In genomic region chr3:12556723-12557471, GRCh38 we compare ENCODE assay signal across 1 cellular context.
TF ChIP-seq lines count a peak whose summit lies in the region.

Gene MKRN2, plus strand, starts transcription at chr3:12557087. Its CDS starts 64 bp downstream, at chr3:12557151.

TF ChIP-seq in GM12878, 131 proteins besides CTCF, POLR2A, EP300 and RAD21 (continued from another document and continues in another):
- TF ChIP-seq PBX3 (IDR thresholded peaks at IDR 0.05; ENCODE audit: insufficient replicate concordance, low read depth, low read length) (no peak), ZNF592 (IDR thresholded peaks at IDR 0.05) (peak; percentile 73; the same call in 1 of the 2 replicates), ATF3 (IDR thresholded peaks at IDR 0.05; ENCODE audit: borderline replicate concordance, extremely low read depth, low read depth, low read length) (no peak), JUND (IDR thresholded peaks at IDR 0.05; ENCODE audit: low read depth, low read length) (no peak), PRDM15 (CRISPR knock-in tag; IDR thresholded peaks at IDR 0.05) (no peak), SREBF1 (IDR thresholded peaks at IDR 0.05; ENCODE audit: low read length) (no peak), IRF5 (IDR thresholded peaks at IDR 0.05; ENCODE audit: borderline replicate concordance) (no peak), MXI1 (IDR thresholded peaks at IDR 0.05; ENCODE audit: low read depth, low read length) (peak; percentile 86), IKZF2 (IDR thresholded peaks at IDR 0.05) (peak; percentile 92 to 94), POU2F2 (IDR thresholded peaks at IDR 0.05; ENCODE audit: borderline replicate concordance, low read depth, low read length) (no peak; the same call in 2 of the 3 replicates), TARDBP (IDR thresholded peaks at IDR 0.05; ENCODE audit: borderline replicate concordance) (peak; percentile 75; the same call in 1 of the 2 replicates), USF2 (IDR thresholded peaks at IDR 0.05; ENCODE audit: borderline replicate concordance, low read depth, low read length) (no peak), ETV6 (conservative IDR thresholded peaks at IDR 0.05 in 1 of 2, IDR thresholded peaks at IDR 0.05 in 1 of 2; ENCODE audit: borderline replicate concordance in 1 of 2, low read depth in 1 of 2) (peak in 1 of 2 experiments; percentile 24; a peak in 1 of 4 replicates), SRF (IDR thresholded peaks at IDR 0.05; ENCODE audit: low read depth in 2 of 2, low read length in 2 of 2) (peak; percentile 5 to 84; a peak in 2 of 4 replicates), RELB (IDR thresholded peaks at IDR 0.05; ENCODE audit: low read depth) (peak; percentile 89), CUX1 (IDR thresholded peaks at IDR 0.05; ENCODE audit: insufficient replicate concordance, low read depth, low read length) (no peak), BCL3 (IDR thresholded peaks at IDR 0.05; ENCODE audit: borderline replicate concordance, insufficient read depth, low read depth, low read length, poor library complexity, severe bottlenecking) (peak; percentile 54), NFXL1 (IDR thresholded peaks at IDR 0.05; ENCODE audit: borderline replicate concordance) (no peak), NR2F1 (conservative IDR thresholded peaks at IDR 0.05) (peak; percentile 62), ZNF687 (IDR thresholded peaks at IDR 0.05) (peak; percentile 95), NRF1 (conservative IDR thresholded peaks at IDR 0.05; ENCODE audit: low read depth, low read length) (peak; percentile 26; the same call in 1 of the 2 replicates), DPF2 (IDR thresholded peaks at IDR 0.05) (peak; percentile 79), EZH2 (IDR thresholded peaks at IDR 0.05; ENCODE audit: borderline replicate concordance, control insufficient read depth, low read depth, low read length) (no peak)
